ENCODE assay signal across 27 cellular contexts in genomic region chr9:9585920-9586319, GRCh38.
A peak's percentile ranks its signal among the peaks of the same experiment; 100 is the strongest.
DNase-seq lines count a peak whose midpoint lies in the region; ATAC-seq and TF ChIP-seq lines count a peak whose summit lies in the region.
"Had no signal": no experiment of that assay in that cellular context is flagged by ENCODE, and none has a peak within 500 bp of the region (broad histone marks: within the 10 kb centered on the region; RNA-seq: fewer than 3 reads in every experiment).

No MANE protein-coding gene starts in this region.

- no peaks in the 10 kb centered on the region for H3K4me1 ChIP-seq in mammary epithelial cell (ENCODE audit: insufficient read depth, low read length)
- H3K4me1 ChIP-seq: left ventricle myocardium inferior, prostate gland, sigmoid colon, suprapubic skin, upper lobe of right lung had no signal

- H2AFZ ChIP-seq in mammary epithelial cell (ENCODE audit: low read depth, low read length) = no peak overlapping the region

- in situ Hi-C loops in mammary epithelial cell (cut with MboI; ENCODE audit: low sequenced_read_pairs in 2 of 2) (no loop called here), ACHN (cut with HindIII; ENCODE audit: low pct_ligation_motif_present, low pct_unique_long_range_greater_than_20kb, low sequenced_read_pairs) (no loop called here)

- TF ChIP-seq CTCF in mammary epithelial cell (conservative IDR thresholded peaks at IDR 0.05 in 1 of 2, IDR thresholded peaks at IDR 0.05 in 1 of 2; ENCODE audit: extremely low read depth in 1 of 2, insufficient read depth in 1 of 2, low read depth in 1 of 2, low read length in 2 of 2) = no peak

- dilution Hi-C loops in mammary epithelial cell (cut with HindIII; ENCODE audit: low sequenced_read_pairs) = no loop called here

- WGBS in mammary epithelial cell (ENCODE audit: low coverage, missing lambda C conversion rate) = 55% methylated on average over 1 of the region's 2 CpGs

- DNase-seq in KG1 (lab: John Stamatoyannopoulos, UW) = peak; percentile 19
- no peak for DNase-seq in mammary epithelial cell
- no peak for DNase-seq in amygdala (lab: John Stamatoyannopoulos, UW)
- no peak for DNase-seq in HK-2 (ENCODE audit: unreplicated experiment)
- no peak for DNase-seq in ACHN
- DNase-seq: activated CD4-positive, alpha-beta T cell treated with anti-CD3 and anti-CD28 coated beads for 48 hours; activated naive CD8-positive, alpha-beta T cell treated with anti-CD3 and anti-CD28 coated beads, Interleukin-2, amount 50 U/mL, for 24 hours; activated T-cell treated with anti-CD3 and anti-CD28 coated beads, Interleukin-2, amount 50 U/mL, for 4 hours; DND-41; dorsolateral prefrontal cortex; Karpas-422; left ventricle myocardium inferior; NCI-H1436 treated with DMSO at 0.1 percent for 48 hours; NCI-H2107; NCI-H446 treated with DMSO at 0.1 percent for 48 hours; NCI-H82; sigmoid colon; stimulated activated CD4-positive, alpha-beta T cell treated with anti-CD3 and anti-CD28 coated beads, Interleukin-4, amount 100 ng/mL, for 4 hours; stimulated activated naive CD4-positive, alpha-beta T cell; upper lobe of right lung; WERI-Rb-1 had no signal

- H3K27me3 ChIP-seq in mammary epithelial cell (ENCODE audit: insufficient read depth, low read length) = no peaks in the 10 kb centered on the region
- H3K27me3 ChIP-seq: dorsolateral prefrontal cortex, sigmoid colon, suprapubic skin, upper lobe of right lung had no signal

- peak; percentile 53 for ATAC-seq in GM19025 (IDR thresholded peaks at IDR 0.05; ENCODE audit: low read depth, unreplicated experiment)
- ATAC-seq in HG02943 (IDR thresholded peaks at IDR 0.05; ENCODE audit: low read depth, unreplicated experiment) = peak; percentile 64
- ATAC-seq: activated naive CD8-positive, alpha-beta T cell treated with anti-CD3 and anti-CD28 coated beads, Interleukin-2, amount 50 U/mL, for 24 hours; activated T-cell treated with anti-CD3 and anti-CD28 coated beads, Interleukin-2, amount 50 U/mL, for 4 hours; SK-N-SH treated with all-trans-retinoic acid at 6 μM for 48 hours; upper lobe of right lung had no signal

- intact Hi-C loops in mammary epithelial cell (cut with micrococcal nuclease) = no loop called here

- no peak overlapping the region for H3K27ac ChIP-seq in mammary epithelial cell (ENCODE audit: insufficient read depth, low read depth, low read length)
- H3K27ac ChIP-seq: dorsolateral prefrontal cortex, HL-60, left ventricle myocardium inferior, prostate gland, sigmoid colon, suprapubic skin, upper lobe of right lung, WERI-Rb-1 had no signal

- no peaks in the 10 kb centered on the region for H4K20me1 ChIP-seq in mammary epithelial cell (ENCODE audit: insufficient read depth, low read length)

- no TSS peak for BruUV-seq in mammary epithelial cell (replicated peaks; lab: Mats Ljungman, UMichigan)

- H3K79me2 ChIP-seq in mammary epithelial cell (ENCODE audit: insufficient read depth, low read length) = no peaks in the 10 kb centered on the region

- no peak overlapping the region for H3K4me3 ChIP-seq in mammary epithelial cell (replicated peaks in 1 of 3; ENCODE audit: insufficient read depth in 1 of 3, low read depth in 2 of 3, low read length in 3 of 3)
- H3K4me3 ChIP-seq: dorsolateral prefrontal cortex, left ventricle myocardium inferior, prostate gland, sigmoid colon, suprapubic skin, upper lobe of right lung had no signal

- no peak overlapping the region for H3K4me2 ChIP-seq in mammary epithelial cell (ENCODE audit: insufficient read depth, low read depth, low read length)

- H3K9me3 ChIP-seq in mammary epithelial cell (replicated peaks; ENCODE audit: insufficient read depth, low read length) = peaks cover 4% of the 10 kb centered on the region
- H3K9me3 ChIP-seq: prostate gland, sigmoid colon, suprapubic skin, upper lobe of right lung had no signal

- H3K36me3 ChIP-seq in mammary epithelial cell (ENCODE audit: insufficient read depth, low read length) = no peaks in the 10 kb centered on the region
- H3K36me3 ChIP-seq: left ventricle myocardium inferior, prostate gland, sigmoid colon, suprapubic skin, upper lobe of right lung, WERI-Rb-1 had no signal

- CTCF ChIA-PET in mammary epithelial cell (lab: Charles Lee; ENCODE audit: low non-redundant PET) = no interaction called here

- H3K9ac ChIP-seq in mammary epithelial cell (ENCODE audit: insufficient read depth, low read length) = no peak overlapping the region
